In genomic region chr10:29279779-29280535, GRCh38 we compare ENCODE assay signal across 1 cellular context.
TF ChIP-seq lines count a peak whose summit lies in the region.

No MANE protein-coding gene starts in this region.

TF ChIP-seq in HepG2, 621 proteins besides CTCF, POLR2A, EP300 and RAD21:
- TF ChIP-seq ARID2 (CRISPR knock-in tag; IDR thresholded peaks at IDR 0.05; ENCODE audit: borderline replicate concordance) (no peak), ZNF331 (CRISPR knock-in tag; IDR thresholded peaks at IDR 0.05) (no peak), ASH2L (IDR thresholded peaks at IDR 0.05; ENCODE audit: insufficient read length, low read depth, low read length) (no peak)
